8 cellular contexts compared by ENCODE assay signal in genomic region chr13:114142640-114143490, GRCh38.
DNase-seq lines count a peak whose midpoint lies in the region; ATAC-seq and TF ChIP-seq lines count a peak whose summit lies in the region.

No MANE protein-coding gene starts in this region.

- ATAC-seq in effector memory CD8-positive, alpha-beta T cell (replicated peaks): peak; percentile 74
- ATAC-seq in GM18505 (IDR thresholded peaks at IDR 0.05; ENCODE audit: unreplicated experiment): no peak

- H3K9me3 Mint-ChIP-seq in effector memory CD8-positive, alpha-beta T cell: no peaks in the 10 kb centered on the region

- H3K4me3 Mint-ChIP-seq in effector memory CD8-positive, alpha-beta T cell: no peak overlapping the region

- no peak for TF ChIP-seq POLR2A in GM18505 (IDR thresholded peaks at IDR 0.05; ENCODE audit: borderline replicate concordance, extremely low read depth, insufficient read depth, insufficient read length)

- H3K36me3 Mint-ChIP-seq in effector memory CD8-positive, alpha-beta T cell (ENCODE audit: insufficient read depth): peaks cover 4% of the 10 kb centered on the region

- DNase-seq in NOMO-1 (lab: John Stamatoyannopoulos, UW; ENCODE audit: unreplicated experiment in 2 of 2) (peak; percentile 32 to 44), NOMO-1 treated with dmso at 0.1 percent for 144 hours (lab: John Stamatoyannopoulos, UW; ENCODE audit: unreplicated experiment) (no peak), UCSD-AML1 (lab: John Stamatoyannopoulos, UW; ENCODE audit: unreplicated experiment) (peak; percentile 71), RKO (ENCODE audit: low spot score) (no peak), OCI-M2 (lab: John Stamatoyannopoulos, UW; ENCODE audit: unreplicated experiment) (no peak)
- DNase-seq in effector memory CD8-positive, alpha-beta T cell: peak; percentile 77 to 78 (median 77)
- peak; percentile 72 for DNase-seq in stimulated activated CD8-positive, alpha-beta memory T cell treated with anti-CD3 and anti-CD28 coated beads, Interleukin-4, amount 100 ng/mL, for 48 hours

- H3K27ac Mint-ChIP-seq in effector memory CD8-positive, alpha-beta T cell: no peak overlapping the region

- no peaks in the 10 kb centered on the region for H3K27me3 Mint-ChIP-seq in effector memory CD8-positive, alpha-beta T cell

- peaks cover 21 to 35% of the 10 kb centered on the region in 2 donors for H3K4me1 Mint-ChIP-seq in effector memory CD8-positive, alpha-beta T cell (ENCODE audit: low read depth in 2 of 2)

Comparison
In these comparisons a context has a peak if more than half of its experiments do, and no peak if none do; other contexts are left out.
1. DNase-seq: peak in NOMO-1 (2 of 2), UCSD-AML1 (single experiment), effector memory CD8-positive, alpha-beta T cell (3 of 3) and stimulated activated CD8-positive, alpha-beta memory T cell treated with anti-CD3 and anti-CD28 coated beads, Interleukin-4, amount 100 ng/mL, for 48 hours (single experiment); none in NOMO-1 treated with dmso at 0.1 percent for 144 hours (single experiment), RKO (single experiment) and OCI-M2 (single experiment).